8 cellular contexts compared by ENCODE assay signal in genomic region chr6:157033428-157034140, GRCh38.
DNase-seq lines count a peak whose midpoint lies in the region; ATAC-seq and TF ChIP-seq lines count a peak whose summit lies in the region.

No MANE protein-coding gene starts in this region.

- H3K4me3 ChIP-seq in GM12864 (ENCODE audit: low read depth, low read length) (peak overlapping the region; percentile 53), Panc1 (ENCODE audit: low read depth in 2 of 2, low read length in 2 of 2) (peak overlapping the region; percentile 48), psoas muscle (peak overlapping the region; percentile 56)

- no TSS peak for BruUV-seq in Panc1 (replicated peaks; lab: Mats Ljungman, UMichigan)

- DNase-seq in GM12864 (ENCODE audit: low read depth) (no peak), Panc1 (ENCODE audit: low read depth, low spot score) (no peak), epithelial cell of prostate (ENCODE audit: low read depth, low spot score) (no peak), psoas muscle (no peak), nucleus accumbens (lab: John Stamatoyannopoulos, UW) (no peak), NCI-H82 treated with DMSO at 0.1 percent for 48 hours (lab: John Stamatoyannopoulos, UW; ENCODE audit: unreplicated experiment) (no peak), RWPE1 (ENCODE audit: low spot score) (no peak)
- DNase-seq in central memory CD4-positive, alpha-beta T cell, result no peak

- WGBS in psoas muscle, 3 donors, result 5 to 15% (median 11%) methylated on average over 5 of the region's 5 CpGs

- peaks cover 2% of the 10 kb centered on the region for H3K36me3 ChIP-seq in Panc1 (ENCODE audit: control insufficient read depth, insufficient read depth, low read length)
- H3K36me3 ChIP-seq in psoas muscle (ENCODE audit: insufficient read depth in 1 of 2, low read depth in 1 of 2), result no peaks in the 10 kb centered on the region

- no peaks in the 10 kb centered on the region for H3K9me3 ChIP-seq in Panc1 (ENCODE audit: control insufficient read depth, insufficient read depth, low read depth, low read length)
- H3K9me3 ChIP-seq in psoas muscle, result no peaks in the 10 kb centered on the region

- no peak for TF ChIP-seq CTCF in GM12864 (IDR thresholded peaks at IDR 0.05; ENCODE audit: low read depth, low read length, missing control alignments)
- no peak for TF ChIP-seq CTCF in Panc1 (IDR thresholded peaks at IDR 0.05)
- TF ChIP-seq CTCF in psoas muscle (IDR thresholded peaks at IDR 0.05), result no peak
- no peak for TF ChIP-seq CTCF in RWPE1 (conservative IDR thresholded peaks at IDR 0.05; ENCODE audit: low read depth)

- H3K27ac ChIP-seq in Panc1 (ENCODE audit: low read length) (peak overlapping the region; percentile 95), epithelial cell of prostate (peak overlapping the region; percentile 18), psoas muscle (peak overlapping the region; percentile 8), RWPE1 (no peak overlapping the region)

- H3K4me1 ChIP-seq in Panc1 (ENCODE audit: control insufficient read depth, insufficient read depth, low read length), result peaks cover 16% of the 10 kb centered on the region; the same call in 1 of the 2 replicates
- H3K4me1 ChIP-seq in psoas muscle, result peaks cover 44% of the 10 kb centered on the region

- POLR2A ChIA-PET in Panc1 (lab: Charles Lee), result no interaction called here
- POLR2A ChIA-PET in RWPE1 (lab: Yijun Ruan, JAX; ENCODE audit: low non-redundant PET), result no interaction called here

- intact Hi-C loops in Panc1 (cut with micrococcal nuclease; ENCODE audit: unreplicated experiment) (no loop called here), psoas muscle (cut with DNase I) (loop anchor here (5.0 to 10.0 kb wide), 3 partner anchors 154 to 466 kb away; no protein-coding TSS in a partner anchor)

- peak; percentile 54; the same call in 1 of the 2 replicates for ATAC-seq in Panc1
- ATAC-seq in psoas muscle, result peak in 1 of 4 donors; percentile 18

- H3K27me3 ChIP-seq in Panc1 (ENCODE audit: control insufficient read depth, insufficient read depth, low read length), result no peaks in the 10 kb centered on the region
- no peaks in the 10 kb centered on the region for H3K27me3 ChIP-seq in psoas muscle (ENCODE audit: insufficient read depth in 3 of 3, low read length in 2 of 3)

- CTCF ChIA-PET in Panc1 (lab: Charles Lee) (interaction anchor here (2.7 kb wide), 1 partner anchor 12 kb away, joined by 9 read pairs; no protein-coding TSS in a partner anchor), RWPE1 (lab: Yijun Ruan, JAX) (interaction anchor here (0.6 to 2.0 kb wide), 6 partner anchors 10 to 153 kb away, joined by 3 to 8 read pairs (median 3); no protein-coding TSS in a partner anchor)

- in situ Hi-C loops in Panc1 (cut with HindIII; ENCODE audit: low pct_unique_long_range_greater_than_20kb, low sequenced_read_pairs), result no loop called here
